8 cellular contexts compared by ENCODE assay signal in genomic region chr9:134066546-134066922, GRCh38. TPM values are rescaled to one million over a fixed set of nuclear protein-coding genes. Genes with fewer than 3 reads are reported as not detected.
DNase-seq lines count a peak whose midpoint lies in the region; ATAC-seq and TF ChIP-seq lines count a peak whose summit lies in the region.

No MANE protein-coding gene starts in this region.

- peak overlapping the region; percentile 84 for H3K9ac ChIP-seq in H9 (ENCODE audit: extremely low read depth, insufficient read length, low read length)
- peak overlapping the region; percentile 95 for H3K9ac ChIP-seq in iPS-18a (ENCODE audit: low read length)

- H2BK12ac ChIP-seq in H9 (ENCODE audit: insufficient read length, low read depth, low read length): no peak overlapping the region

- H4K5ac ChIP-seq in H9 (ENCODE audit: insufficient read length, low read depth, low read length): no peak overlapping the region

- peak overlapping the region; percentile 93 for H3K4me2 ChIP-seq in H9 (ENCODE audit: insufficient read depth, insufficient read length, low read length)

- H3K36me3 Mint-ChIP-seq in H9 (ENCODE audit: insufficient read depth in 1 of 3, low read depth in 3 of 3): peaks cover 0 to 11% (median 3%) of the 10 kb centered on the region in 3 experiments; a peak in 4 of 7 replicates
- no peaks in the 10 kb centered on the region for H3K36me3 Mint-ChIP-seq in activated T-cell treated with anti-CD3 and anti-CD28 coated beads, Interleukin-2, amount 50 U/mL, for 72 hours (ENCODE audit: insufficient read depth in 2 of 2)

- WGBS in H9 (ENCODE audit: extremely low coverage, insufficient read length, low lambda C conversion rate): no CpG with 5 or more reads among the region's 10 CpGs

- H3K4me1 ChIP-seq in H9 (ENCODE audit: insufficient read depth, low read length) (no peaks in the 10 kb centered on the region), iPS-18a (ENCODE audit: control insufficient read depth, low read depth, low read length) (peaks cover 5% of the 10 kb centered on the region)

- no peak for ATAC-seq in activated T-cell treated with anti-CD3 and anti-CD28 coated beads, Interleukin-2, amount 50 U/mL, for 72 hours (replicated peaks in 1 of 2)
- no peak for ATAC-seq in stimulated activated naive CD8-positive, alpha-beta T cell treated with anti-CD3 and anti-CD28 coated beads, Interleukin-15, Interleukin-2, amounts not matched to agents 100 U/mL and 50 U/mL, for 24 hours
- ATAC-seq in GM21390 (IDR thresholded peaks at IDR 0.05; ENCODE audit: unreplicated experiment): no peak

- no peak for TF ChIP-seq CTCF in H9 (conservative IDR thresholded peaks at IDR 0.05)

- H2BK20ac ChIP-seq in H9 (ENCODE audit: low read depth, low read length, poor library complexity, severe bottlenecking): no peak overlapping the region

- H3K14ac ChIP-seq in H9 (ENCODE audit: insufficient read depth, low read length): peak overlapping the region; percentile 91

- no peak overlapping the region for H3T11ph ChIP-seq in H9 (ENCODE audit: low read length)

- peaks cover 26 to 38% of the 10 kb centered on the region in 2 experiments for H3K4me1 Mint-ChIP-seq in H9
- peaks cover 40% of the 10 kb centered on the region for H3K4me1 Mint-ChIP-seq in activated T-cell treated with anti-CD3 and anti-CD28 coated beads, Interleukin-2, amount 50 U/mL, for 72 hours (ENCODE audit: low read depth)

- H2BK120ac ChIP-seq in H9 (ENCODE audit: low read depth, low read length, poor library complexity, severe bottlenecking): no peak overlapping the region

- no peak overlapping the region for H3K4ac ChIP-seq in H9 (ENCODE audit: low read depth, low read length)

- no peak overlapping the region for H2BK15ac ChIP-seq in H9 (ENCODE audit: low read depth, low read length)

- no peak overlapping the region for H3K27ac ChIP-seq in H9 (ENCODE audit: insufficient read length, low read depth, low read length)
- H3K27ac ChIP-seq in iPS-18a (ENCODE audit: low read length): peak overlapping the region; percentile 53

- peaks cover 13% of the 10 kb centered on the region for H3K23me2 ChIP-seq in H9 (ENCODE audit: insufficient read length, low read depth, low read length, poor library complexity, severe bottlenecking)

- H3K36me3 ChIP-seq in iPS-18a (ENCODE audit: control insufficient read depth, low read depth, low read length): no peaks in the 10 kb centered on the region

- peaks cover 28% of the 10 kb centered on the region for H3K27me3 Mint-ChIP-seq in H9 (ENCODE audit: low read depth)
- H3K27me3 Mint-ChIP-seq in activated T-cell treated with anti-CD3 and anti-CD28 coated beads, Interleukin-2, amount 50 U/mL, for 72 hours (ENCODE audit: low read depth): peaks cover 14% of the 10 kb centered on the region

- H3K27ac Mint-ChIP-seq in H9: peak overlapping the region; percentile 77 to 89 (median 82); a peak in 5 of 7 replicates
- peak overlapping the region; percentile 87 for H3K27ac Mint-ChIP-seq in activated T-cell treated with anti-CD3 and anti-CD28 coated beads, Interleukin-2, amount 50 U/mL, for 72 hours

- H3K4me3 ChIP-seq in iPS-18a (ENCODE audit: low read length): peak overlapping the region; percentile 93

- H3K4me3 Mint-ChIP-seq in H9: peak overlapping the region; percentile 84 to 92
- peak overlapping the region; percentile 91 to 97 for H3K4me3 Mint-ChIP-seq in activated T-cell treated with anti-CD3 and anti-CD28 coated beads, Interleukin-2, amount 50 U/mL, for 72 hours

- H2AFZ ChIP-seq in H9 (ENCODE audit: low read length): no peak overlapping the region

- no peaks in the 10 kb centered on the region for H4K20me1 ChIP-seq in H9 (ENCODE audit: control insufficient read depth, insufficient read depth, insufficient read length)

- H3K18ac ChIP-seq in H9 (ENCODE audit: insufficient read length, low read depth, low read length): no peak overlapping the region

- H4K91ac ChIP-seq in H9 (ENCODE audit: insufficient read length, low read depth, low read length): no peak overlapping the region

- H3K23ac ChIP-seq in H9 (ENCODE audit: insufficient read length, low read depth, low read length): no peak overlapping the region

- H2AK5ac ChIP-seq in H9 (ENCODE audit: insufficient read length, low read length): no peak overlapping the region

- H2BK5ac ChIP-seq in H9 (ENCODE audit: insufficient read length, low read length): no peak overlapping the region

- peaks cover 6 to 7% of the 10 kb centered on the region in 2 experiments; a peak in 3 of 5 replicates for H3K9me3 Mint-ChIP-seq in H9
- no peaks in the 10 kb centered on the region for H3K9me3 Mint-ChIP-seq in activated T-cell treated with anti-CD3 and anti-CD28 coated beads, Interleukin-2, amount 50 U/mL, for 72 hours

- DNase-seq in Ammon's horn (ENCODE audit: low spot score) (peak; percentile 12), H9 (no peak), DMS53 (lab: John Stamatoyannopoulos, UW) (no peak), mucosa of gallbladder (ENCODE audit: low spot score) (no peak)
- no peak for DNase-seq in activated T-cell treated with anti-CD3 and anti-CD28 coated beads, Interleukin-2, amount 50 U/mL, for 72 hours
- DNase-seq in stimulated activated naive CD8-positive, alpha-beta T cell treated with anti-CD3 and anti-CD28 coated beads, Interleukin-15, Interleukin-2, amounts not matched to agents 100 U/mL and 50 U/mL, for 24 hours: peak; percentile 28

- H3K9me3 ChIP-seq in H9 (ENCODE audit: control insufficient read depth, low read depth, low read length) (no peaks in the 10 kb centered on the region), iPS-18a (ENCODE audit: control insufficient read depth, low read depth, low read length) (no peaks in the 10 kb centered on the region)

- H3K27me3 ChIP-seq in H9 (ENCODE audit: insufficient read depth, low read length): no peaks in the 10 kb centered on the region; the same call in 1 of the 2 replicates
- H3K27me3 ChIP-seq in iPS-18a (ENCODE audit: control insufficient read depth, insufficient read depth, low read length): peaks cover 23% of the 10 kb centered on the region

- H3K56ac ChIP-seq in H9 (ENCODE audit: insufficient read length, low read depth, low read length): no peak overlapping the region

- no peak overlapping the region for H4K8ac ChIP-seq in H9 (replicated peaks; ENCODE audit: insufficient read length, low read depth, low read length)

- peaks cover 6% of the 10 kb centered on the region for H3K79me1 ChIP-seq in H9 (ENCODE audit: insufficient read depth, low read depth, low read length, poor library complexity, severe bottlenecking)

- H3K79me2 ChIP-seq in H9 (ENCODE audit: insufficient read depth, low read length): peaks cover 41% of the 10 kb centered on the region; the same call in 1 of the 2 replicates

RNA-seq across cellular contexts. Expression of gene BRD3, which starts 1.3 kb away (rescaled TPM):
- 63.1 and 63.6 TPM in 2 replicates for total RNA-seq in H9 (2021)
- total RNA-seq in activated T-cell treated with anti-CD3 and anti-CD28 coated beads, Interleukin-2, amount 50 U/mL, for 72 hours: 10 to 100 TPM; 50.2 to 51.3 TPM
- total RNA-seq in mucosa of gallbladder: 70.4 TPM

RNA-seq across cellular contexts. Expression of gene BRD3OS, which starts 41.3 kb away (rescaled TPM):
- total RNA-seq in H9 (2021) (16.4 and 17.8 TPM in 2 replicates), mucosa of gallbladder (31.0 TPM)
- 10 to 100 TPM in 1 of 2 donors, 1 to 10 TPM in 1; 6.3 to 10.3 TPM for total RNA-seq in activated T-cell treated with anti-CD3 and anti-CD28 coated beads, Interleukin-2, amount 50 U/mL, for 72 hours

Comparison
In these comparisons a context has a peak if more than half of its experiments do, and no peak if none do; other contexts are left out.
1. DNase-seq: peak in Ammon's horn (single experiment) and stimulated activated naive CD8-positive, alpha-beta T cell treated with anti-CD3 and anti-CD28 coated beads, Interleukin-15, Interleukin-2, amounts not matched to agents 100 U/mL and 50 U/mL, for 24 hours (single experiment); none in H9 (single experiment), activated T-cell treated with anti-CD3 and anti-CD28 coated beads, Interleukin-2, amount 50 U/mL, for 72 hours (0 of 2), DMS53 (single experiment) and mucosa of gallbladder (single experiment).